ENCODE assay signal across 8 cellular contexts in genomic region chrX:119755981-119756533, GRCh38. TPM values are rescaled to one million over a fixed set of nuclear protein-coding genes. Genes with fewer than 3 reads are reported as not detected.
A peak's percentile ranks its signal among the peaks of the same experiment; 100 is the strongest.
DNase-seq lines count a peak whose midpoint lies in the region; ATAC-seq and TF ChIP-seq lines count a peak whose summit lies in the region.

No MANE protein-coding gene starts in this region.

- no peak for TF ChIP-seq POLR2A in erythroblast (IDR thresholded peaks at IDR 0.05; ENCODE audit: low read length)

- H3K4me3 ChIP-seq in neuron (ENCODE audit: low read length), result no peak overlapping the region

- H3K9me3 ChIP-seq in neuron (ENCODE audit: low read length), result no peaks in the 10 kb centered on the region

- no peak overlapping the region for H3K4me3 Mint-ChIP-seq in HFFc6

- H3K36me3 ChIP-seq in neuron (ENCODE audit: insufficient read depth, low read length), result no peaks in the 10 kb centered on the region

- H3K4me1 Mint-ChIP-seq in HFFc6 (ENCODE audit: low read depth), result no peaks in the 10 kb centered on the region

- no peaks in the 10 kb centered on the region for H3K36me3 Mint-ChIP-seq in HFFc6 (ENCODE audit: low read depth)

- TF ChIP-seq CTCF in HFFc6 (IDR thresholded peaks at IDR 0.05), result no peak

- no peaks in the 10 kb centered on the region for H3K9me3 Mint-ChIP-seq in HFFc6

- peak; percentile 60 for ATAC-seq in GM21447 (IDR thresholded peaks at IDR 0.05; ENCODE audit: unreplicated experiment)

- in situ Hi-C loops in KBM-7 (cut with MboI; ENCODE audit: low pct_unique_long_range_greater_than_20kb, low sequenced_read_pairs), result no loop called here

- peaks cover 12% of the 10 kb centered on the region for H3K4me1 ChIP-seq in neuron (ENCODE audit: insufficient read depth, low read length)

- H3K27ac Mint-ChIP-seq in HFFc6, result no peak overlapping the region

- H3K27me3 ChIP-seq in neuron (ENCODE audit: insufficient read depth, low read length), result no peaks in the 10 kb centered on the region

- H3K27me3 Mint-ChIP-seq in HFFc6 (ENCODE audit: insufficient read depth), result no peaks in the 10 kb centered on the region; the same call in none of the 2 replicates

- H2AFZ ChIP-seq in neuron (ENCODE audit: low read depth, low read length), result peak overlapping the region; percentile 28

- DNase-seq in DMS53 (lab: John Stamatoyannopoulos, UW), result peak; percentile 48
- DNase-seq in KBM-7, result peak; percentile 60
- DNase-seq in activated T-cell treated with anti-CD3 and anti-CD28 coated beads for 4 hours, result peak; percentile 7
- no peak for DNase-seq in HFFc6
- no peak for DNase-seq in foreskin melanocyte
- DNase-seq in erythroblast (lab: John Stamatoyannopoulos, UW), result no peak

RNA-seq across cellular contexts. Expression of gene SOWAHD, which starts 2.3 kb away (rescaled TPM):
- under 1 TPM in 5 of 6 experiments, not detected in 1; 0.12 to 0.29 (median 0.24) TPM for total RNA-seq in HFFc6 (2021; fragmentation: NEBNext Ultra II Directional; extraction: Animal tissue kit (Norgen Biotek cat#: 25700))

RNA-seq across cellular contexts. Expression of gene RPL39, which starts 35.4 kb away (rescaled TPM):
- 1,000 to 10,000 TPM; 1,260 to 1,533 (median 1,345) TPM for total RNA-seq in HFFc6 (2021; fragmentation: NEBNext Ultra II Directional; extraction: Animal tissue kit (Norgen Biotek cat#: 25700))

Comparison
In these comparisons a context has a peak if more than half of its experiments do, and no peak if none do; other contexts are left out.
1. DNase-seq: peak in DMS53 (single experiment), KBM-7 (single experiment) and activated T-cell treated with anti-CD3 and anti-CD28 coated beads for 4 hours (single experiment); none in HFFc6 (single experiment), foreskin melanocyte (single experiment) and erythroblast (0 of 2).